8 cellular contexts compared by ENCODE assay signal in genomic region chr2:206086683-206087350, GRCh38. TPM values are rescaled to one million over a fixed set of nuclear protein-coding genes. Genes with fewer than 3 reads are reported as not detected.
DNase-seq lines count a peak whose midpoint lies in the region; ATAC-seq and TF ChIP-seq lines count a peak whose summit lies in the region.

No MANE protein-coding gene starts in this region.

- DNase-seq in NCI-H2171 treated with DMSO at 0.1 percent for 48 hours (lab: John Stamatoyannopoulos, UW) (peak; percentile 46), NCI-H2171 (lab: John Stamatoyannopoulos, UW) (no peak), OCI-LY7 (ENCODE audit: low spot score) (peak; percentile 32), choroid plexus epithelial cell (ENCODE audit: low read depth) (peak; percentile 26), midbrain (lab: John Stamatoyannopoulos, UW) (peak; percentile 30)

- peaks cover 20% of the 10 kb centered on the region for H3K4me1 ChIP-seq in OCI-LY7 (ENCODE audit: insufficient read depth, low read length, poor library complexity, severe bottlenecking)

- TSS peak; percentile 80 for BruUV-seq in OCI-LY7 (replicated peaks; lab: Mats Ljungman, UMichigan)

- H3K9me3 ChIP-seq in OCI-LY7 (ENCODE audit: low read length) = no peaks in the 10 kb centered on the region

- CTCF ChIA-PET in OCI-LY7 (lab: Charles Lee; ENCODE audit: unreplicated experiment) = no interaction called here

- intact Hi-C loops in OCI-LY7 (cut with micrococcal nuclease; ENCODE audit: unreplicated experiment) = loop anchor here (1.0 to 10.0 kb wide), 2 partner anchors 72 to 382 kb away; partner anchors contain the start of genes EEF1B2 and NDUFS1

- peak overlapping the region; percentile 67 for H2AFZ ChIP-seq in OCI-LY7 (ENCODE audit: low read length)

- H3K79me2 ChIP-seq in OCI-LY7 (ENCODE audit: insufficient read depth, low read depth, low read length) = peaks cover 56% of the 10 kb centered on the region

- H3K27ac ChIP-seq in OCI-LY7 (ENCODE audit: low read depth, low read length, poor library complexity, severe bottlenecking) = peak overlapping the region; percentile 94

- peaks cover 14% of the 10 kb centered on the region; the same call in 1 of the 2 replicates for H3K36me3 ChIP-seq in OCI-LY7 (ENCODE audit: insufficient read depth, low read length)

- POLR2A ChIA-PET in OCI-LY7 (lab: Charles Lee) = interaction anchor here (0.6 to 3.1 kb wide), 8 partner anchors 10 to 187 kb away, joined by 3 to 18 read pairs (median 3); no protein-coding TSS in a partner anchor

- H3K4me3 ChIP-seq in OCI-LY7 (ENCODE audit: low read depth, low read length, poor library complexity, severe bottlenecking) = peak overlapping the region; percentile 92
- H3K4me3 ChIP-seq in choroid plexus epithelial cell (ENCODE audit: low read depth, low read length) = peak overlapping the region; percentile 60

- H3K9me2 ChIP-seq in OCI-LY7 (ENCODE audit: insufficient read depth, low read length) = no peaks in the 10 kb centered on the region

- H4K20me1 ChIP-seq in OCI-LY7 (ENCODE audit: insufficient read depth, low read length) = no peaks in the 10 kb centered on the region

- TF ChIP-seq CTCF in OCI-LY7 (conservative IDR thresholded peaks at IDR 0.05; ENCODE audit: low read length) = no peak
- no peak for TF ChIP-seq CTCF in choroid plexus epithelial cell (conservative IDR thresholded peaks at IDR 0.05; ENCODE audit: low read depth, low read length)

- peak overlapping the region; percentile 74 for H3K4me2 ChIP-seq in OCI-LY7 (ENCODE audit: low read length)

- no peak for ATAC-seq in HG02970 (IDR thresholded peaks at IDR 0.05; ENCODE audit: low FRiP score, unreplicated experiment)
- ATAC-seq in HG03460 (IDR thresholded peaks at IDR 0.05; ENCODE audit: unreplicated experiment) = no peak
- ATAC-seq in GM18873 (IDR thresholded peaks at IDR 0.05; ENCODE audit: low FRiP score, unreplicated experiment) = no peak

RNA-seq across cellular contexts. Expression of gene INO80D, which starts 0.8 kb away (rescaled TPM):
- 8.2 and 14.2 TPM in 2 replicates for total RNA-seq in OCI-LY7 (2014; rRNA removed; shearing (Covaris generic))
- 21.4 and 21.6 TPM in 2 replicates for total RNA-seq in OCI-LY7 (2022)
